ENCODE assay signal across 5 cellular contexts in genomic region chr6:149967999-149968398, GRCh38. TPM values are rescaled to one million over a fixed set of nuclear protein-coding genes. Genes with fewer than 3 reads are reported as not detected.
"Had no signal": no experiment of that assay in that cellular context is flagged by ENCODE, and none has a peak within 500 bp of the region (broad histone marks: within the 10 kb centered on the region; RNA-seq: fewer than 3 reads in every experiment).

No MANE protein-coding gene starts in this region.

RNA-seq across cellular contexts. Expression of gene ULBP1, which starts 4.3 kb away (rescaled TPM):
- polyA plus RNA-seq: IgD-negative memory B cell had no signal

RNA-seq across cellular contexts. Expression of gene ULBP2, which starts 26.2 kb away (rescaled TPM):
- total RNA-seq: H7, HepG2 had no signal
- polyA plus RNA-seq: HepG2 had no signal

RNA-seq across cellular contexts. Expression of gene RAET1G, which starts 45.1 kb away (rescaled TPM):
- total RNA-seq: H4, H7, HepG2 had no signal
- polyA plus RNA-seq: HepG2, IgD-negative memory B cell had no signal

RNA-seq across cellular contexts. Expression of gene RAET1L, which starts 57.3 kb away (rescaled TPM):
- total RNA-seq: GM23248, H4, H7, HepG2 had no signal
- polyA plus RNA-seq: GM23248, HepG2, IgD-negative memory B cell had no signal
